27 cellular contexts compared by ENCODE assay signal in genomic region chr12:21884942-21885341, GRCh38. TPM values are rescaled to one million over a fixed set of nuclear protein-coding genes. Genes with fewer than 3 reads are reported as not detected.
A peak's percentile ranks its signal among the peaks of the same experiment; 100 is the strongest.
DNase-seq lines count a peak whose midpoint lies in the region; ATAC-seq and TF ChIP-seq lines count a peak whose summit lies in the region.
"Had no signal": no experiment of that assay in that cellular context is flagged by ENCODE, and none has a peak within 500 bp of the region (broad histone marks: within the 10 kb centered on the region; RNA-seq: fewer than 3 reads in every experiment).

No MANE protein-coding gene starts in this region.

- peaks cover 0 to 22% of the 10 kb centered on the region in 2 donors for H3K4me1 ChIP-seq in right atrium auricular region
- H3K4me1 ChIP-seq: Caco-2 had no signal

- H3K4me1 Mint-ChIP-seq in nephron: peaks cover 31% of the 10 kb centered on the region
- H3K4me1 Mint-ChIP-seq: B cell had no signal

- H3K27ac ChIP-seq in right atrium auricular region: no peak overlapping the region
- H3K27ac ChIP-seq: 22Rv1, C4-2B, HL-60, PC-9 had no signal

- H3K27me3 ChIP-seq in right atrium auricular region: no peaks in the 10 kb centered on the region

- DNase-seq in Right ventricle myocardium inferior (ENCODE audit: missing footprints): no peak
- DNase-seq in right atrium auricular region (ENCODE audit: low spot score): no peak
- DNase-seq in left cardiac atrium: no peak
- no peak for DNase-seq in NK-92 treated with Interleukin-12 subunit alpha and Interleukin-12 subunit beta, amount 100 ng/mL, for 24 hours (lab: John Stamatoyannopoulos, UW)
- DNase-seq in stimulated activated CD4-positive, alpha-beta T cell treated with anti-CD3 and anti-CD28 coated beads, Interleukin-4, amount 100 ng/mL, for 4 hours: no peak
- DNase-seq: Caco-2; CD8-positive, alpha-beta T cell; DMS 273 treated with DMSO at 0.1 percent for 48 hours; DMS79; EL; GDM1; NCI-H1092; NCI-H1417 treated with DMSO at 0.1 percent for 48 hours; NCI-H187; NCI-H2081 treated with DMSO at 0.1 percent for 48 hours; NCI-H524; NCI-H748 treated with DMSO at 0.1 percent for 48 hours; PC-9; SHP77 treated with DMSO at 0.1 percent for 48 hours had no signal

- H3K36me3 Mint-ChIP-seq in nephron (ENCODE audit: low read depth): peaks cover 7% of the 10 kb centered on the region
- H3K36me3 Mint-ChIP-seq: CD8-positive, alpha-beta T cell had no signal

- intact Hi-C loops in Right ventricle myocardium inferior (cut with DNase I): loop anchor here (5.0 kb wide), 2 partner anchors 57 to 68 kb away; partner anchors contain the start of gene ABCC9
- intact Hi-C loops in left cardiac atrium (cut with DNase I): no loop called here

- no peak overlapping the region for H3K4me3 Mint-ChIP-seq in nephron
- H3K4me3 Mint-ChIP-seq: B cell; CD8-positive, alpha-beta T cell had no signal

- no peaks in the 10 kb centered on the region for H3K36me3 ChIP-seq in right atrium auricular region

- H3K27me3 Mint-ChIP-seq in nephron (ENCODE audit: low read depth): no peaks in the 10 kb centered on the region
- H3K27me3 Mint-ChIP-seq: B cell had no signal

- no peak overlapping the region for H3K4me3 ChIP-seq in right atrium auricular region
- H3K4me3 ChIP-seq: PC-9 had no signal

- ATAC-seq in Right ventricle myocardium inferior: peak; percentile 51
- peak; percentile 28 to 45 for ATAC-seq in left cardiac atrium
- ATAC-seq in GM19467 (IDR thresholded peaks at IDR 0.05; ENCODE audit: unreplicated experiment): no peak
- ATAC-seq: CD8-positive, alpha-beta T cell; HCT116 had no signal

- no peak for TF ChIP-seq CTCF in right atrium auricular region (IDR thresholded peaks at IDR 0.05)
- TF ChIP-seq CTCF in nephron (IDR thresholded peaks at IDR 0.05; ENCODE audit: unreplicated experiment in 3 of 3): no peak

- H3K9me3 Mint-ChIP-seq in nephron: no peaks in the 10 kb centered on the region
- H3K9me3 Mint-ChIP-seq: CD8-positive, alpha-beta T cell had no signal

- peak overlapping the region in 2 of 3 experiments; percentile 46 to 89 for H3K27ac Mint-ChIP-seq in nephron
- H3K27ac Mint-ChIP-seq: B cell; CD8-positive, alpha-beta T cell had no signal

- H3K9me3 ChIP-seq in right atrium auricular region: no peaks in the 10 kb centered on the region
- H3K9me3 ChIP-seq: Caco-2 had no signal

RNA-seq across cellular contexts. Expression of gene ABCC9, which starts 56.3 kb away (rescaled TPM):
- total RNA-seq in Right ventricle myocardium inferior (78.1 TPM), right atrium auricular region (10 to 100 TPM; 25.0 to 52.8 TPM), left cardiac atrium (10 to 100 TPM; 44.6 to 46.7 TPM)
- total RNA-seq: B cell; CD8-positive, alpha-beta T cell; H1 had no signal
